27 cellular contexts compared by ENCODE assay signal in genomic region chr10:49431426-49431825, GRCh38.
"Had no signal": no experiment of that assay in that cellular context is flagged by ENCODE, and none has a peak within 500 bp of the region (broad histone marks: within the 10 kb centered on the region; RNA-seq: fewer than 3 reads in every experiment).

No MANE protein-coding gene starts in this region.

- H3K9me3 Mint-ChIP-seq: natural killer cell treated with Interleukin-12 subunit alpha and Interleukin-12 subunit beta and Interleukin-15 and Interleukin-18, amount 100 ng/mL, for 72 hours; stimulated activated naive CD8-positive, alpha-beta T cell treated with anti-CD3 and anti-CD28 coated beads, Interleukin-15, Interleukin-2, amounts not matched to agents 100 ng/mL and 50 ng/mL, for 24 hours had no signal

- DNase-seq: naive thymus-derived CD8-positive, alpha-beta T cell; nephron progenitor cell; nucleus accumbens; posterior cingulate gyrus; psoas muscle; right cardiac atrium; right lobe of liver; sigmoid colon; small intestine; stimulated activated CD4-positive, alpha-beta T cell treated with anti-CD3 and anti-CD28 coated beads, Interleukin-15, amount 100 ng/mL, for 24 hours; stimulated activated CD4-positive, alpha-beta T cell treated with anti-CD3 and anti-CD28 coated beads, Interleukin-2, amount 100 ng/mL, for 24 hours; stimulated activated CD4-positive, alpha-beta T cell treated with anti-CD3 and anti-CD28 coated beads, Interleukin-2, amount 100 ng/mL, for 48 hours; stimulated activated CD4-positive, alpha-beta T cell treated with anti-CD3 and anti-CD28 coated beads, Interleukin-4, amount 100 ng/mL, for 24 hours; stimulated activated naive B cell treated with anti-CD40 and anti-IgM and Interleukin-4, amounts not matched to agents 10 μg/mL and 1 μg/mL and 100 μg/mL, for 72 hours; stimulated activated naive CD4-positive, alpha-beta T cell treated with Interleukin-2 at 50 U/mL for 16 hours; substantia nigra; testis; tibial artery; transverse colon; upper lobe of right lung; uterus had no signal

- H3K4me1 Mint-ChIP-seq: naive thymus-derived CD8-positive, alpha-beta T cell; nephron progenitor cell; neural crest cell; stimulated activated effector memory CD8-positive, alpha-beta T cell treated with anti-CD3 and anti-CD28 coated beads, Interleukin-12 subunit alpha, Interleukin-12 subunit beta, amount 100 ng/mL, for 72 hours; stimulated activated naive B cell treated with anti-CD40 and anti-IgM and Interleukin-4, amounts not matched to agents 10 μg/mL and 1 μg/mL and 100 μg/mL, for 72 hours had no signal

- ATAC-seq: naive thymus-derived CD8-positive, alpha-beta T cell; natural killer cell treated with Interleukin-12 subunit alpha and Interleukin-12 subunit beta and Interleukin-15 and Interleukin-18, amount 100 ng/mL, for 72 hours; psoas muscle; right cardiac atrium; right lobe of liver; stimulated activated effector memory CD8-positive, alpha-beta T cell treated with anti-CD3 and anti-CD28 coated beads, Interleukin-12 subunit alpha, Interleukin-12 subunit beta, amount 100 ng/mL, for 72 hours; stimulated activated naive B cell treated with anti-CD40 and anti-IgM and Interleukin-4, amounts not matched to agents 10 μg/mL and 1 μg/mL and 100 μg/mL, for 72 hours; upper lobe of right lung had no signal

- H3K27ac Mint-ChIP-seq: naive thymus-derived CD8-positive, alpha-beta T cell; natural killer cell treated with Interleukin-12 subunit alpha and Interleukin-12 subunit beta and Interleukin-15 and Interleukin-18, amount 100 ng/mL, for 72 hours; nephron progenitor cell; progenitor cell of endocrine pancreas; stimulated activated effector memory CD8-positive, alpha-beta T cell treated with anti-CD3 and anti-CD28 coated beads, Interleukin-12 subunit alpha, Interleukin-12 subunit beta, amount 100 ng/mL, for 72 hours; stimulated activated naive B cell treated with anti-CD40 and anti-IgM and Interleukin-4, amounts not matched to agents 10 μg/mL and 1 μg/mL and 100 μg/mL, for 72 hours; stimulated activated naive CD8-positive, alpha-beta T cell treated with anti-CD3 and anti-CD28 coated beads, Interleukin-15, Interleukin-2, amounts not matched to agents 100 ng/mL and 50 ng/mL, for 24 hours; type B pancreatic cell had no signal

- H3K27me3 Mint-ChIP-seq: progenitor cell of endocrine pancreas, type B pancreatic cell had no signal

- H3K4me3 Mint-ChIP-seq: naive thymus-derived CD8-positive, alpha-beta T cell; natural killer cell treated with Interleukin-12 subunit alpha and Interleukin-12 subunit beta and Interleukin-15 and Interleukin-18, amount 100 ng/mL, for 72 hours; nephron progenitor cell; neural crest cell; stimulated activated effector memory CD8-positive, alpha-beta T cell treated with anti-CD3 and anti-CD28 coated beads, Interleukin-12 subunit alpha, Interleukin-12 subunit beta, amount 100 ng/mL, for 72 hours; stimulated activated naive B cell treated with anti-CD40 and anti-IgM and Interleukin-4, amounts not matched to agents 10 μg/mL and 1 μg/mL and 100 μg/mL, for 72 hours; stimulated activated naive CD8-positive, alpha-beta T cell treated with anti-CD3 and anti-CD28 coated beads, Interleukin-15, Interleukin-2, amounts not matched to agents 100 ng/mL and 50 ng/mL, for 24 hours; type B pancreatic cell had no signal
